In genomic region chr6:11645016-11645415, GRCh38 we compare ENCODE assay signal across 19 cellular contexts.
"Had no signal": no experiment of that assay in that cellular context is flagged by ENCODE, and none has a peak within 500 bp of the region (broad histone marks: within the 10 kb centered on the region; RNA-seq: fewer than 3 reads in every experiment).

No MANE protein-coding gene starts in this region.

- H3K4me3 Mint-ChIP-seq: activated T-helper 17 cell treated with anti-CD3 and anti-CD28 coated beads, Interleukin-2, amount 50 U/mL, for 72 hours; naive thymus-derived CD8-positive, alpha-beta T cell; T-cell had no signal

- H3K36me3 ChIP-seq: adrenal gland, gastroesophageal sphincter, left ventricle myocardium inferior, pancreas, sigmoid colon, thoracic aorta had no signal

- H3K36me3 Mint-ChIP-seq: T-cell had no signal

- DNase-seq: activated CD4-positive, CD25-positive, alpha-beta regulatory T cell treated with anti-CD3 and anti-CD28 coated beads, Interleukin-2, amount 50 U/mL, for 72 hours; activated naive CD4-positive, alpha-beta T cell treated with anti-CD3 and anti-CD28 coated beads, Interleukin-2, amount 50 U/mL, for 16 hours; adrenal gland; body of pancreas; central memory CD4-positive, alpha-beta T cell; cortex of kidney; effector CD8-positive, alpha-beta T cell; hippocampal formation; kidney; left ventricle myocardium inferior; naive thymus-derived CD8-positive, alpha-beta T cell; pancreas; sigmoid colon; stimulated activated CD4-positive, alpha-beta T cell treated with anti-CD3 and anti-CD28 coated beads, Interleukin-1b, Interleukin-23, amount 100 ng/mL, for 48 hours; T-cell; T1000 had no signal

- H3K9me3 ChIP-seq: adrenal gland, body of pancreas, pancreas, thoracic aorta had no signal

- H3K27me3 ChIP-seq: adrenal gland, body of pancreas, gastroesophageal sphincter, pancreas, sigmoid colon had no signal

- H3K27ac ChIP-seq: adrenal gland, body of pancreas, gastroesophageal sphincter, left ventricle myocardium inferior, pancreas, thoracic aorta had no signal

- H3K9me3 Mint-ChIP-seq: activated T-helper 17 cell treated with anti-CD3 and anti-CD28 coated beads, Interleukin-2, amount 50 U/mL, for 72 hours had no signal

- H3K4me1 ChIP-seq: adrenal gland, body of pancreas, gastroesophageal sphincter, pancreas had no signal

- H3K4me3 ChIP-seq: adrenal gland, body of pancreas, gastroesophageal sphincter, left ventricle myocardium inferior, pancreas, sigmoid colon, thoracic aorta had no signal

- H3K27ac Mint-ChIP-seq: activated T-helper 17 cell treated with anti-CD3 and anti-CD28 coated beads, Interleukin-2, amount 50 U/mL, for 72 hours; naive thymus-derived CD8-positive, alpha-beta T cell; T-cell had no signal

- H3K4me1 Mint-ChIP-seq: activated T-helper 17 cell treated with anti-CD3 and anti-CD28 coated beads, Interleukin-2, amount 50 U/mL, for 72 hours; naive thymus-derived CD8-positive, alpha-beta T cell; T-cell had no signal

- ATAC-seq: activated T-helper 17 cell treated with anti-CD3 and anti-CD28 coated beads, Interleukin-2, amount 50 U/mL, for 72 hours; body of pancreas; gastroesophageal sphincter; naive thymus-derived CD8-positive, alpha-beta T cell; pancreas; T-cell had no signal
